28 cellular contexts compared by ENCODE assay signal in genomic region chr10:3421537-3422257, GRCh38.
A peak's percentile ranks its signal among the peaks of the same experiment; 100 is the strongest.
DNase-seq lines count a peak whose midpoint lies in the region; ATAC-seq and TF ChIP-seq lines count a peak whose summit lies in the region.
"Had no signal": no experiment of that assay in that cellular context is flagged by ENCODE, and none has a peak within 500 bp of the region (broad histone marks: within the 10 kb centered on the region; RNA-seq: fewer than 3 reads in every experiment).

No MANE protein-coding gene starts in this region.

- TF ChIP-seq EP300 in suprapubic skin (IDR thresholded peaks at IDR 0.05): no peak

- 75% methylated on average over 16 of the region's 16 CpGs for WGBS in suprapubic skin

- no peaks in the 10 kb centered on the region for H3K27me3 ChIP-seq in suprapubic skin
- H3K27me3 ChIP-seq: Peyer's patch, right atrium auricular region had no signal

- no peaks in the 10 kb centered on the region for H3K36me3 ChIP-seq in suprapubic skin
- H3K36me3 ChIP-seq: lower lobe of right lung, Peyer's patch, right atrium auricular region had no signal

- no peak overlapping the region for H3K4me3 ChIP-seq in suprapubic skin
- H3K4me3 ChIP-seq: GM23248, lower lobe of right lung, Peyer's patch, right atrium auricular region had no signal

- H3K9me3 ChIP-seq in T-helper 17 cell (ENCODE audit: control insufficient read depth, low read length, poor library complexity, severe bottlenecking) (no peaks in the 10 kb centered on the region), suprapubic skin (no peaks in the 10 kb centered on the region)
- H3K9me3 ChIP-seq: lower lobe of right lung, Peyer's patch, right atrium auricular region had no signal

- H3K4me1 Mint-ChIP-seq in activated naive CD8-positive, alpha-beta T cell treated with anti-CD3 and anti-CD28 coated beads, Interleukin-2, amount 10 ng/mL, durations not matched to agents 7 days and 5 days: peaks cover 37% of the 10 kb centered on the region
- H3K4me1 Mint-ChIP-seq in activated naive CD8-positive, alpha-beta T cell treated with anti-CD3 and anti-CD28 coated beads for 36 hours: peaks cover 13% of the 10 kb centered on the region
- peaks cover 34% of the 10 kb centered on the region for H3K4me1 Mint-ChIP-seq in T-helper 17 cell

- H3K27me3 Mint-ChIP-seq in activated naive CD8-positive, alpha-beta T cell treated with anti-CD3 and anti-CD28 coated beads, Interleukin-2, amount 10 ng/mL, durations not matched to agents 7 days and 5 days: peaks cover 26% of the 10 kb centered on the region
- H3K27me3 Mint-ChIP-seq in activated naive CD8-positive, alpha-beta T cell treated with anti-CD3 and anti-CD28 coated beads for 36 hours: peaks cover 19% of the 10 kb centered on the region
- peaks cover 4% of the 10 kb centered on the region for H3K27me3 Mint-ChIP-seq in T-helper 17 cell

- POLR2A ChIA-PET in activated naive CD8-positive, alpha-beta T cell treated with anti-CD3 and anti-CD28 coated beads, Interleukin-2, amount 10 ng/mL, durations not matched to agents 7 days and 5 days (lab: Charles Lee): interaction anchor here (0.6 kb wide), 1 partner anchor 45 kb away, joined by 3 read pairs; no protein-coding TSS in a partner anchor
- POLR2A ChIA-PET in HEK293T (lab: Yijun Ruan, JAX): no interaction called here

- no peak overlapping the region for H3K4me3 Mint-ChIP-seq in activated naive CD8-positive, alpha-beta T cell treated with anti-CD3 and anti-CD28 coated beads, Interleukin-2, amount 10 ng/mL, durations not matched to agents 7 days and 5 days
- no peak overlapping the region for H3K4me3 Mint-ChIP-seq in activated naive CD8-positive, alpha-beta T cell treated with anti-CD3 and anti-CD28 coated beads for 36 hours
- peak overlapping the region; percentile 63 for H3K4me3 Mint-ChIP-seq in T-helper 17 cell
- H3K4me3 Mint-ChIP-seq: activated T-cell treated with anti-CD3 and anti-CD28 coated beads, Interleukin-2, amount 50 U/mL, for 24 hours; HFFc6; nephron progenitor cell; WTC11 had no signal

- CTCF ChIA-PET in HEK293T (lab: Yijun Ruan, JAX): no interaction called here

- DNase-seq in activated naive CD8-positive, alpha-beta T cell treated with anti-CD3 and anti-CD28 coated beads, Interleukin-2, amount 10 ng/mL, durations not matched to agents 7 days and 5 days: no peak
- DNase-seq in activated naive CD8-positive, alpha-beta T cell treated with anti-CD3 and anti-CD28 coated beads for 36 hours: no peak
- no peak for DNase-seq in T-helper 17 cell
- peak; percentile 38 for DNase-seq in left lobe of liver (ENCODE audit: low spot score)
- peak; percentile 35 to 63 for DNase-seq in suprapubic skin (ENCODE audit: low spot score in 2 of 2)
- no peak for DNase-seq in HEK293T (ENCODE audit: extremely low spot score)
- DNase-seq in cerebellar cortex (ENCODE audit: low spot score): no peak
- DNase-seq in NCI-H2029 treated with DMSO at 0.1 percent for 48 hours (lab: John Stamatoyannopoulos, UW): no peak
- DNase-seq: activated CD8-positive, alpha-beta memory T cell treated with anti-CD3 and anti-CD28 coated beads for 24 hours; activated T-cell treated with anti-CD3 and anti-CD28 coated beads, Interleukin-2, amount 50 U/mL, for 24 hours; Calu3; GM23248; head of caudate nucleus; HFFc6; lower lobe of right lung; NCI-H1417 treated with DMSO at 0.1 percent for 48 hours; NCI-H2107; NCI-H446 treated with DMSO at 0.1 percent for 48 hours; nephron progenitor cell; Peyer's patch; SIG-M5; SW 1271 had no signal

- TF ChIP-seq POLR2A in suprapubic skin (IDR thresholded peaks at IDR 0.05): no peak

- H3K36me3 Mint-ChIP-seq in activated naive CD8-positive, alpha-beta T cell treated with anti-CD3 and anti-CD28 coated beads, Interleukin-2, amount 10 ng/mL, durations not matched to agents 7 days and 5 days: no peaks in the 10 kb centered on the region
- no peaks in the 10 kb centered on the region for H3K36me3 Mint-ChIP-seq in activated naive CD8-positive, alpha-beta T cell treated with anti-CD3 and anti-CD28 coated beads for 36 hours
- H3K36me3 Mint-ChIP-seq in T-helper 17 cell (ENCODE audit: low read depth): no peaks in the 10 kb centered on the region
- H3K36me3 Mint-ChIP-seq: brain, WTC11 had no signal

- peak; percentile 27 for ATAC-seq in activated naive CD8-positive, alpha-beta T cell treated with anti-CD3 and anti-CD28 coated beads, Interleukin-2, amount 10 ng/mL, durations not matched to agents 7 days and 5 days (ENCODE audit: low read depth)
- peak; percentile 39 for ATAC-seq in T-helper 17 cell
- no peak for ATAC-seq in left lobe of liver
- ATAC-seq: lower lobe of right lung, WTC11 had no signal

- H3K9me3 Mint-ChIP-seq in activated naive CD8-positive, alpha-beta T cell treated with anti-CD3 and anti-CD28 coated beads, Interleukin-2, amount 10 ng/mL, durations not matched to agents 7 days and 5 days: no peaks in the 10 kb centered on the region
- no peaks in the 10 kb centered on the region for H3K9me3 Mint-ChIP-seq in activated naive CD8-positive, alpha-beta T cell treated with anti-CD3 and anti-CD28 coated beads for 36 hours
- H3K9me3 Mint-ChIP-seq: activated T-cell treated with anti-CD3 and anti-CD28 coated beads, Interleukin-2, amount 50 U/mL, for 24 hours; HFFc6; nephron progenitor cell; WTC11 had no signal

- peaks cover 15% of the 10 kb centered on the region for H3K4me1 ChIP-seq in suprapubic skin

- H3K27ac ChIP-seq in suprapubic skin: no peak overlapping the region
- H3K27ac ChIP-seq: C4-2B, epithelial cell of prostate, GM23248, HL-60, lower lobe of right lung, Peyer's patch, right atrium auricular region had no signal

- no peak for TF ChIP-seq CTCF in suprapubic skin (IDR thresholded peaks at IDR 0.05)

- peak overlapping the region; percentile 10 for H3K27ac Mint-ChIP-seq in activated naive CD8-positive, alpha-beta T cell treated with anti-CD3 and anti-CD28 coated beads, Interleukin-2, amount 10 ng/mL, durations not matched to agents 7 days and 5 days
- H3K27ac Mint-ChIP-seq in activated naive CD8-positive, alpha-beta T cell treated with anti-CD3 and anti-CD28 coated beads for 36 hours: no peak overlapping the region
- peak overlapping the region; percentile 61 for H3K27ac Mint-ChIP-seq in T-helper 17 cell
- H3K27ac Mint-ChIP-seq: activated T-cell treated with anti-CD3 and anti-CD28 coated beads, Interleukin-2, amount 50 U/mL, for 24 hours; HFFc6; nephron progenitor cell; WTC11 had no signal

TF ChIP-seq in HEK293T, 16 proteins besides CTCF, POLR2A, EP300 and RAD21:
- TF ChIP-seq HDGF (IDR thresholded peaks at IDR 0.05; ENCODE audit: borderline replicate concordance) (no peak), FOXK2 (IDR thresholded peaks at IDR 0.05) (no peak), SP1 (IDR thresholded peaks at IDR 0.05) (no peak), ZNF384 (IDR thresholded peaks at IDR 0.05) (no peak), NFRKB (IDR thresholded peaks at IDR 0.05) (no peak), FOXA1 (IDR thresholded peaks at IDR 0.05) (no peak), LEF1 (IDR thresholded peaks at IDR 0.05; ENCODE audit: borderline replicate concordance) (no peak), SUZ12 (IDR thresholded peaks at IDR 0.05) (no peak), ELF4 (IDR thresholded peaks at IDR 0.05) (no peak), FOXM1 (IDR thresholded peaks at IDR 0.05; ENCODE audit: borderline replicate concordance) (no peak)

Comparison
In these comparisons a context has a peak if more than half of its experiments do, and no peak if none do; other contexts are left out.
1. DNase-seq: peak in left lobe of liver (single experiment) and suprapubic skin (2 of 2); none in activated naive CD8-positive, alpha-beta T cell treated with anti-CD3 and anti-CD28 coated beads, Interleukin-2, amount 10 ng/mL, durations not matched to agents 7 days and 5 days (single experiment), activated naive CD8-positive, alpha-beta T cell treated with anti-CD3 and anti-CD28 coated beads for 36 hours (single experiment), T-helper 17 cell (0 of 3), HEK293T (single experiment), cerebellar cortex (single experiment) and NCI-H2029 treated with DMSO at 0.1 percent for 48 hours (single experiment).